Comparison of ENCODE assay signal across 25 cellular contexts in genomic region chr7:142571581-142571980, GRCh38.
DNase-seq lines count a peak whose midpoint lies in the region; ATAC-seq and TF ChIP-seq lines count a peak whose summit lies in the region.
"Had no signal": no experiment of that assay in that cellular context is flagged by ENCODE, and none has a peak within 500 bp of the region (broad histone marks: within the 10 kb centered on the region; RNA-seq: fewer than 3 reads in every experiment).

No MANE protein-coding gene starts in this region.

- H2AFZ ChIP-seq in fibroblast of lung (ENCODE audit: low read length) (no peak overlapping the region), osteoblast (ENCODE audit: low read length) (peak overlapping the region; percentile 22)

- intact Hi-C loops in lower leg skin (cut with DNase I; ENCODE audit: low total_unique reads) = no loop called here

- peak; percentile 31 for DNase-seq in H4 (ENCODE audit: low spot score)
- DNase-seq in adipocyte (ENCODE audit: low read depth) = peak; percentile 31
- peak; percentile 48 to 49 for DNase-seq in fibroblast of lung (ENCODE audit: low read depth in 2 of 2)
- DNase-seq in osteoblast (ENCODE audit: insufficient read length, low spot score, missing footprints) = no peak
- no peak for DNase-seq in activated T-cell treated with anti-CD3 and anti-CD28 coated beads, Interleukin-2, amount 50 U/mL, for 4 hours
- no peak for DNase-seq in lower leg skin (ENCODE audit: low spot score in 2 of 2)
- DNase-seq: Calu3; DMS79 treated with DMSO at 0.1 percent for 48 hours; GOT3; HCEC 1CT; Kasumi-1; MG63; NCI-H1105 treated with DMSO at 0.1 percent for 48 hours; NCI-H146; NCI-H1930; NCI-H2107; NCI-H446; NCI-H524 treated with DMSO at 0.1 percent for 48 hours; NCI-H82; NK-92 treated with Interleukin-12 subunit alpha and Interleukin-12 subunit beta, amount 100 ng/mL, for 24 hours; PC-3; SK-N-SH had no signal

- no peaks in the 10 kb centered on the region for H3K9me3 ChIP-seq in adipocyte (ENCODE audit: control insufficient read depth, low read length)
- no peaks in the 10 kb centered on the region for H3K9me3 ChIP-seq in fibroblast of lung (ENCODE audit: control insufficient read depth, insufficient read depth, low read depth, low read length)
- no peaks in the 10 kb centered on the region for H3K9me3 ChIP-seq in osteoblast (ENCODE audit: low read depth, low read length)
- H3K9me3 ChIP-seq: MG63 had no signal

- no peaks in the 10 kb centered on the region for H3K36me3 ChIP-seq in adipocyte (ENCODE audit: control insufficient read depth, insufficient read depth, low read length, severe bottlenecking)
- no peaks in the 10 kb centered on the region for H3K36me3 ChIP-seq in fibroblast of lung (ENCODE audit: control insufficient read depth, insufficient read depth, low read length)
- no peaks in the 10 kb centered on the region for H3K36me3 ChIP-seq in osteoblast (ENCODE audit: insufficient read depth, low read length)
- H3K36me3 ChIP-seq: MG63 had no signal

- no peaks in the 10 kb centered on the region for H3K9me3 Mint-ChIP-seq in activated T-cell treated with anti-CD3 and anti-CD28 coated beads, Interleukin-2, amount 50 U/mL, for 4 hours

- H3K4me3 ChIP-seq in adipocyte (ENCODE audit: low read length) (no peak overlapping the region), fibroblast of lung (replicated peaks in 1 of 4; ENCODE audit: control extremely low read depth in 1 of 4, insufficient read depth in 1 of 4, low read depth in 3 of 4, low read length in 4 of 4) (no peak overlapping the region), osteoblast (ENCODE audit: insufficient read depth, low read length) (no peak overlapping the region), lower leg skin (ENCODE audit: low read depth, poor library complexity, severe bottlenecking) (no peak overlapping the region)
- H3K4me3 ChIP-seq: K562, MG63 had no signal

- no peaks in the 10 kb centered on the region for H3K27me3 Mint-ChIP-seq in activated T-cell treated with anti-CD3 and anti-CD28 coated beads, Interleukin-2, amount 50 U/mL, for 4 hours (ENCODE audit: low read depth)

- peaks cover 36% of the 10 kb centered on the region for H3K4me1 ChIP-seq in adipocyte (ENCODE audit: control insufficient read depth, insufficient read depth, low read length)
- H3K4me1 ChIP-seq in fibroblast of lung (ENCODE audit: control insufficient read depth, extremely low read depth, insufficient read depth, low read length) = peaks cover 5% of the 10 kb centered on the region
- peaks cover 23% of the 10 kb centered on the region for H3K4me1 ChIP-seq in osteoblast (ENCODE audit: insufficient read depth, low read length)

- no peak overlapping the region for H3K27ac ChIP-seq in fibroblast of lung (ENCODE audit: insufficient read depth, low read length)
- no peak overlapping the region for H3K27ac ChIP-seq in osteoblast (ENCODE audit: low read depth, low read length)

- H3K4me3 Mint-ChIP-seq in activated T-cell treated with anti-CD3 and anti-CD28 coated beads, Interleukin-2, amount 50 U/mL, for 4 hours = no peak overlapping the region

- no peaks in the 10 kb centered on the region for H3K79me2 ChIP-seq in fibroblast of lung (ENCODE audit: control insufficient read depth, insufficient read depth, low read length)
- H3K79me2 ChIP-seq in osteoblast (ENCODE audit: insufficient read depth, low read length) = no peaks in the 10 kb centered on the region

- H3K9ac ChIP-seq in adipocyte (ENCODE audit: low read length) (no peak overlapping the region), fibroblast of lung (ENCODE audit: insufficient read depth, low read length) (no peak overlapping the region)
- H3K9ac ChIP-seq: SK-N-SH had no signal

- no peaks in the 10 kb centered on the region for H3K36me3 Mint-ChIP-seq in activated T-cell treated with anti-CD3 and anti-CD28 coated beads, Interleukin-2, amount 50 U/mL, for 4 hours (ENCODE audit: insufficient read depth)

- ATAC-seq in activated T-cell treated with anti-CD3 and anti-CD28 coated beads, Interleukin-2, amount 50 U/mL, for 4 hours = no peak
- ATAC-seq in GM18868 (IDR thresholded peaks at IDR 0.05; ENCODE audit: unreplicated experiment) = no peak
- ATAC-seq: HepG2, K562, PC-3 had no signal

- no peaks in the 10 kb centered on the region for H3K27me3 ChIP-seq in adipocyte (replicated peaks; ENCODE audit: control insufficient read depth, insufficient read depth, low read length)
- no peaks in the 10 kb centered on the region for H3K27me3 ChIP-seq in fibroblast of lung (ENCODE audit: control insufficient read depth, insufficient read depth, low read length)
- no peaks in the 10 kb centered on the region for H3K27me3 ChIP-seq in osteoblast (ENCODE audit: insufficient read depth, low read length)
- H3K27me3 ChIP-seq: MG63 had no signal

- no peaks in the 10 kb centered on the region for H4K20me1 ChIP-seq in fibroblast of lung (ENCODE audit: control insufficient read depth, extremely low read depth, insufficient read depth, low read length)
- no peaks in the 10 kb centered on the region for H4K20me1 ChIP-seq in osteoblast (ENCODE audit: insufficient read depth, low read length)

- H3K4me1 Mint-ChIP-seq in activated T-cell treated with anti-CD3 and anti-CD28 coated beads, Interleukin-2, amount 50 U/mL, for 4 hours (ENCODE audit: low read depth) = no peaks in the 10 kb centered on the region

- 81 to 85% methylated on average over 3 of the region's 3 CpGs for WGBS in lower leg skin, 2 donors

- TF ChIP-seq CTCF in fibroblast of lung (conservative IDR thresholded peaks at IDR 0.05 in 1 of 2, IDR thresholded peaks at IDR 0.05 in 1 of 2; ENCODE audit: low read depth in 1 of 2, low read length in 2 of 2) = no peak
- no peak for TF ChIP-seq CTCF in osteoblast (IDR thresholded peaks at IDR 0.05; ENCODE audit: extremely low read depth, low read depth, low read length)
- TF ChIP-seq CTCF in lower leg skin (IDR thresholded peaks at IDR 0.05) = no peak

- no peak for TF ChIP-seq POLR2A in lower leg skin (IDR thresholded peaks at IDR 0.05)

- H3K4me2 ChIP-seq in fibroblast of lung (ENCODE audit: extremely low read depth, insufficient read depth, low read length) (no peak overlapping the region), osteoblast (ENCODE audit: insufficient read depth, low read length) (no peak overlapping the region)
- H3K4me2 ChIP-seq: SK-N-SH had no signal

Comparison
In these comparisons a context has a peak if more than half of its experiments do, and no peak if none do; other contexts are left out.
1. DNase-seq: peak in H4 (single experiment), adipocyte (single experiment) and fibroblast of lung (2 of 2); none in osteoblast (single experiment), activated T-cell treated with anti-CD3 and anti-CD28 coated beads, Interleukin-2, amount 50 U/mL, for 4 hours (single experiment) and lower leg skin (0 of 2).